Comparison of ENCODE assay signal across 12 cellular contexts in genomic region chr2:64649013-64649484, GRCh38. TPM values are rescaled to one million over a fixed set of nuclear protein-coding genes. Genes with fewer than 3 reads are reported as not detected.
A peak's percentile ranks its signal among the peaks of the same experiment; 100 is the strongest.
DNase-seq lines count a peak whose midpoint lies in the region; ATAC-seq and TF ChIP-seq lines count a peak whose summit lies in the region.
"Had no signal": no experiment of that assay in that cellular context is flagged by ENCODE, and none has a peak within 500 bp of the region (broad histone marks: within the 10 kb centered on the region; RNA-seq: fewer than 3 reads in every experiment).

No MANE protein-coding gene starts in this region.

- H3K9me2 ChIP-seq in DOHH2 (replicated peaks; ENCODE audit: control insufficient read depth, low read length): no peaks in the 10 kb centered on the region

- peaks cover 70% of the 10 kb centered on the region for H3K4me1 Mint-ChIP-seq in progenitor cell of endocrine pancreas (ENCODE audit: low read depth)

- H3K4me2 ChIP-seq in DOHH2 (ENCODE audit: low read length) (peak overlapping the region; percentile 46), OCI-LY3 (ENCODE audit: low read length) (peak overlapping the region; percentile 15)

- peaks cover 38% of the 10 kb centered on the region for H3F3A ChIP-seq in DOHH2 (ENCODE audit: control insufficient read depth, insufficient read depth)

- H3K27ac ChIP-seq in DOHH2 (ENCODE audit: low read depth, low read length): no peak overlapping the region
- H3K27ac ChIP-seq in OCI-LY3 (ENCODE audit: low read length): no peak overlapping the region

- H3K9me3 ChIP-seq in DOHH2 (ENCODE audit: control insufficient read depth, insufficient read depth, low read length): no peaks in the 10 kb centered on the region
- H3K9me3 ChIP-seq in OCI-LY3 (ENCODE audit: insufficient read depth, low read length): no peaks in the 10 kb centered on the region
- H3K9me3 ChIP-seq: left lung had no signal

- H3K4me3 ChIP-seq in DOHH2 (ENCODE audit: low read length) (no peak overlapping the region), OCI-LY3 (ENCODE audit: low read length) (no peak overlapping the region)
- H3K4me3 ChIP-seq: left lung had no signal

- peak; percentile 94 to 96 for DNase-seq in erythroblast (lab: John Stamatoyannopoulos, UW)
- DNase-seq in progenitor cell of endocrine pancreas (ENCODE audit: low spot score, unreplicated experiment): no peak
- DNase-seq in activated T-cell treated with anti-CD3 and anti-CD28 coated beads, Interleukin-2, amount 50 U/mL, for 48 hours: no peak
- no peak for DNase-seq in NAMALWA (ENCODE audit: low spot score)
- DNase-seq in central memory CD4-positive, alpha-beta T cell: no peak
- DNase-seq: activated gamma-delta T cell; NCI-H2227 treated with DMSO at 0.1 percent for 48 hours; stimulated activated CD4-positive, alpha-beta T cell treated with anti-CD3 and anti-CD28 coated beads, Interleukin-4, amount 100 ng/mL, for 24 hours had no signal

- no peaks in the 10 kb centered on the region for H3K9me3 Mint-ChIP-seq in progenitor cell of endocrine pancreas (ENCODE audit: low read depth)

- H4K20me1 ChIP-seq in DOHH2 (ENCODE audit: control insufficient read depth, insufficient read depth, low read depth, low read length): peaks cover 30% of the 10 kb centered on the region
- H4K20me1 ChIP-seq in OCI-LY3 (ENCODE audit: insufficient read depth, low read length): peaks cover 85% of the 10 kb centered on the region

- peak overlapping the region; percentile 94 for H3K27ac Mint-ChIP-seq in progenitor cell of endocrine pancreas

- H3K27me3 ChIP-seq in DOHH2 (ENCODE audit: control insufficient read depth, low read length) (no peaks in the 10 kb centered on the region), OCI-LY3 (ENCODE audit: low read depth, low read length) (no peaks in the 10 kb centered on the region)
- H3K27me3 ChIP-seq: left lung had no signal

- H3K36me3 Mint-ChIP-seq in progenitor cell of endocrine pancreas (ENCODE audit: insufficient read depth): no peaks in the 10 kb centered on the region

- no peaks in the 10 kb centered on the region for H3K27me3 Mint-ChIP-seq in progenitor cell of endocrine pancreas

- no peak for TF ChIP-seq CTCF in DOHH2 (IDR thresholded peaks at IDR 0.05; ENCODE audit: low read depth, low read length, poor library complexity, severe bottlenecking)
- TF ChIP-seq CTCF in OCI-LY3 (IDR thresholded peaks at IDR 0.05; ENCODE audit: low read depth, low read length): no peak
- no peak for TF ChIP-seq CTCF in progenitor cell of endocrine pancreas (IDR thresholded peaks at IDR 0.05; ENCODE audit: unreplicated experiment)

- H3K4me1 ChIP-seq in DOHH2 (ENCODE audit: control insufficient read depth, low read length) (peaks cover 81% of the 10 kb centered on the region), OCI-LY3 (ENCODE audit: low read length) (peaks cover 74% of the 10 kb centered on the region)

- TF ChIP-seq POLR2A in erythroblast (IDR thresholded peaks at IDR 0.05; ENCODE audit: low read length): peak; percentile 14

- no peak for ATAC-seq in HG03095 (IDR thresholded peaks at IDR 0.05; ENCODE audit: unreplicated experiment)

- H3K36me3 ChIP-seq in DOHH2 (ENCODE audit: control insufficient read depth, low read length) (peaks cover 13% of the 10 kb centered on the region), OCI-LY3 (replicated peaks; ENCODE audit: low read depth, low read length) (no peaks in the 10 kb centered on the region)
- H3K36me3 ChIP-seq: left lung had no signal

- H3K4me3 Mint-ChIP-seq in progenitor cell of endocrine pancreas (ENCODE audit: low read depth): peak overlapping the region; percentile 38

- H3K9ac ChIP-seq in OCI-LY3 (ENCODE audit: low read length): no peak overlapping the region

- H3K79me2 ChIP-seq in DOHH2 (ENCODE audit: control insufficient read depth, low read length) (peaks cover 95% of the 10 kb centered on the region), OCI-LY3 (ENCODE audit: low read length) (peaks cover 93% of the 10 kb centered on the region)

- H2AFZ ChIP-seq in OCI-LY3 (ENCODE audit: low read depth, low read length): no peak overlapping the region

RNA-seq across cellular contexts. Expression of gene SERTAD2, which starts 4.7 kb away (rescaled TPM):
- total RNA-seq in progenitor cell of endocrine pancreas: 19.0 and 20.7 TPM in 2 replicates

Comparison
In these comparisons a context has a peak if more than half of its experiments do, and no peak if none do; other contexts are left out.
1. DNase-seq: peak in erythroblast (2 of 2); none in progenitor cell of endocrine pancreas (single experiment), activated T-cell treated with anti-CD3 and anti-CD28 coated beads, Interleukin-2, amount 50 U/mL, for 48 hours (0 of 2), NAMALWA (single experiment) and central memory CD4-positive, alpha-beta T cell (single experiment).